In genomic region chr2:37997629-37998028, GRCh38 we compare ENCODE assay signal across 16 cellular contexts.
DNase-seq lines count a peak whose midpoint lies in the region; ATAC-seq lines count a peak whose summit lies in the region.
"Had no signal": no experiment of that assay in that cellular context is flagged by ENCODE, and none has a peak within 500 bp of the region (broad histone marks: within the 10 kb centered on the region; RNA-seq: fewer than 3 reads in every experiment).

No MANE protein-coding gene starts in this region.

- no peak for ATAC-seq in HG03280 (IDR thresholded peaks at IDR 0.05; ENCODE audit: unreplicated experiment)

- DNase-seq in AG08395 (ENCODE audit: low spot score): peak; percentile 10
- DNase-seq in RPMI7951 (ENCODE audit: low read depth): peak; percentile 5
- DNase-seq in fibroblast of peridontal ligament (ENCODE audit: extremely low read depth): peak; percentile 37
- DNase-seq in myocyte (ENCODE audit: low read depth): peak; percentile 49
- no peak for DNase-seq in NCI-H2227 treated with DMSO at 0.1 percent for 48 hours (lab: John Stamatoyannopoulos, UW)
- no peak for DNase-seq in hippocampal formation (lab: John Stamatoyannopoulos, UW)
- no peak for DNase-seq in NCI-H146 treated with DMSO at 0.1 percent for 48 hours (lab: John Stamatoyannopoulos, UW; ENCODE audit: unreplicated experiment)
- DNase-seq: DND-41, NCI-H1105, NCI-H1694 treated with DMSO at 0.1 percent for 48 hours, NCI-H2107, NCI-H226, NCI-H526, Peyer's patch, SHP77 had no signal

Comparison
In these comparisons a context has a peak if more than half of its experiments do, and no peak if none do; other contexts are left out.
1. DNase-seq: peak in AG08395 (single experiment), RPMI7951 (single experiment), fibroblast of peridontal ligament (single experiment) and myocyte (single experiment); none in NCI-H2227 treated with DMSO at 0.1 percent for 48 hours (single experiment), hippocampal formation (0 of 2) and NCI-H146 treated with DMSO at 0.1 percent for 48 hours (single experiment).